Comparison of ENCODE assay signal across 8 cellular contexts in genomic region chr11:3091846-3092602, GRCh38. TPM values are rescaled to one million over a fixed set of nuclear protein-coding genes. Genes with fewer than 3 reads are reported as not detected.
DNase-seq lines count a peak whose midpoint lies in the region; ATAC-seq, FAIRE-seq and TF ChIP-seq lines count a peak whose summit lies in the region.

No MANE protein-coding gene starts in this region.

- TF ChIP-seq RAD21 in Ishikawa (IDR thresholded peaks at IDR 0.05; ENCODE audit: low read depth): peak; percentile 99

- WGBS in pancreas, 2 donors: 44 to 54% methylated on average over 22 to 27 of the region's 27 CpGs

- TF ChIP-seq POLR2A in GM18505 (IDR thresholded peaks at IDR 0.05; ENCODE audit: borderline replicate concordance, extremely low read depth, insufficient read depth, insufficient read length): no peak

- H3K27me3 ChIP-seq in A673 (replicated peaks; ENCODE audit: insufficient read depth, low read depth, low read length, poor library complexity) (no peaks in the 10 kb centered on the region), pancreas (no peaks in the 10 kb centered on the region), upper lobe of right lung (no peaks in the 10 kb centered on the region)

- POLR2A ChIA-PET in A673 (lab: Charles Lee; ENCODE audit: low non-redundant PET) (no interaction called here), RWPE1 (lab: Yijun Ruan, JAX; ENCODE audit: low non-redundant PET) (no interaction called here)

- FAIRE-seq in pancreas (lab: Jason Lieb, UNC): no peak

- no peak overlapping the region for H3K27ac ChIP-seq in A673 (ENCODE audit: low read depth, low read length, poor library complexity, severe bottlenecking)
- H3K27ac ChIP-seq in RWPE1: peak overlapping the region; percentile 15; the same call in 1 of the 2 replicates
- H3K27ac ChIP-seq in pancreas: no peak overlapping the region
- H3K27ac ChIP-seq in upper lobe of right lung: no peak overlapping the region

- H3K4me1 ChIP-seq in A673 (ENCODE audit: insufficient read depth, low read length, poor library complexity, severe bottlenecking) (no peaks in the 10 kb centered on the region), pancreas (no peaks in the 10 kb centered on the region), upper lobe of right lung (no peaks in the 10 kb centered on the region)

- H3K4me3 ChIP-seq in A673 (ENCODE audit: low read depth, low read length, poor library complexity, severe bottlenecking) (no peak overlapping the region), pancreas (no peak overlapping the region), upper lobe of right lung (no peak overlapping the region)

- H3K9me3 ChIP-seq in A673 (ENCODE audit: low read depth, low read length, poor library complexity, severe bottlenecking): no peaks in the 10 kb centered on the region
- no peaks in the 10 kb centered on the region for H3K9me3 ChIP-seq in pancreas
- no peaks in the 10 kb centered on the region for H3K9me3 ChIP-seq in upper lobe of right lung

- ATAC-seq in GM18505 (IDR thresholded peaks at IDR 0.05; ENCODE audit: unreplicated experiment) (peak; percentile 71), pancreas (peak; percentile 84 to 91 (median 86)), upper lobe of right lung (peak; percentile 84)

- no peak for TF ChIP-seq EP300 in Ishikawa (IDR thresholded peaks at IDR 0.05; ENCODE audit: borderline replicate concordance)

- no peaks in the 10 kb centered on the region for H3K36me3 ChIP-seq in A673 (ENCODE audit: insufficient read depth, low read length, poor library complexity, severe bottlenecking)
- no peaks in the 10 kb centered on the region for H3K36me3 ChIP-seq in pancreas
- peaks cover 13% of the 10 kb centered on the region for H3K36me3 ChIP-seq in upper lobe of right lung

- CTCF ChIA-PET in A673 (lab: Charles Lee): interaction anchor here (0.5 to 2.6 kb wide), 9 partner anchors 11 to 311 kb away, joined by 3 to 29 read pairs (median 4); no protein-coding TSS in a partner anchor
- CTCF ChIA-PET in RWPE1 (lab: Yijun Ruan, JAX): interaction anchor here (0.6 to 2.8 kb wide), 34 partner anchors 10 to 559 kb away, joined by 3 to 40 read pairs (median 4); partner anchors contain the start of gene PHLDA2

- TF ChIP-seq CTCF in A673 (conservative IDR thresholded peaks at IDR 0.05; ENCODE audit: low read depth, low read length): peak; percentile 95
- peak; percentile 98 for TF ChIP-seq CTCF in RWPE1 (conservative IDR thresholded peaks at IDR 0.05; ENCODE audit: low read depth)
- TF ChIP-seq CTCF in pancreas (IDR thresholded peaks at IDR 0.05): peak; percentile 96 to 99 (median 98)
- TF ChIP-seq CTCF in upper lobe of right lung (IDR thresholded peaks at IDR 0.05): peak; percentile 99

- DNase-seq in A673 (ENCODE audit: low spot score) (peak; percentile 71), RWPE1 (ENCODE audit: low spot score) (peak; percentile 90), germinal center (ENCODE audit: low spot score) (peak; percentile 89), pancreas (peak; percentile 47 to 89 (median 72)), upper lobe of right lung (peak; percentile 84)
- peak; percentile 66 for DNase-seq in activated T-helper 9 cell treated with anti-CD3 and anti-CD28 coated beads, Interleukin-2, amount 50 U/mL, for 16 hours (ENCODE audit: low read depth)

- no TSS peak for BruUV-seq in A673 (replicated peaks; lab: Mats Ljungman, UMichigan)

- intact Hi-C loops in A673 (cut with micrococcal nuclease; ENCODE audit: unreplicated experiment) (loop anchor here (1.0 kb wide), 1 partner anchor 55 kb away; no protein-coding TSS in a partner anchor), pancreas (cut with DNase I) (loop anchor here in 2 of 3 donors (5.0 kb wide), 1 partner anchor 55 kb away; no protein-coding TSS in a partner anchor), upper lobe of right lung (cut with DNase I) (loop anchor here (10.0 kb wide), 1 partner anchor 47 kb away; no protein-coding TSS in a partner anchor)

TF ChIP-seq in Ishikawa, 13 proteins besides CTCF, POLR2A, EP300 and RAD21:
- TF ChIP-seq TEAD4 (IDR thresholded peaks at IDR 0.05) (peak; percentile 26; the same call in 1 of the 2 replicates), REST (IDR thresholded peaks at IDR 0.05; ENCODE audit: low read depth) (no peak), CEBPB (IDR thresholded peaks at IDR 0.05) (no peak), MAX (IDR thresholded peaks at IDR 0.05) (peak; percentile 67), NFIC (IDR thresholded peaks at IDR 0.05) (peak; percentile 23; the same call in 1 of the 2 replicates), EGR1 (IDR thresholded peaks at IDR 0.05) (0 out of 2 replicates have a peak, but pooled peaks have one; percentile 54)
TF ChIP-seq in Ishikawa: peak in this region for 4.

RNA-seq across cellular contexts. Expression of gene CARS1, which starts 34.8 kb away (rescaled TPM):
- 76.4 and 106 TPM in 2 replicates for total RNA-seq in A673 (2021)
- 10 to 100 TPM; 14.8 to 65.0 (median 19.8) TPM for total RNA-seq in pancreas
- 10 to 100 TPM; 16.7 to 26.0 TPM for polyA plus RNA-seq in pancreas
- 34.6 TPM for total RNA-seq in upper lobe of right lung
